Comparison of ENCODE assay signal across 13 cellular contexts in genomic region chr17:19397556-19398041, GRCh38. TPM values are rescaled to one million over a fixed set of nuclear protein-coding genes. Genes with fewer than 3 reads are reported as not detected.
DNase-seq lines count a peak whose midpoint lies in the region; ATAC-seq and TF ChIP-seq lines count a peak whose summit lies in the region.
"Had no signal": no experiment of that assay in that cellular context is flagged by ENCODE, and none has a peak within 500 bp of the region (broad histone marks: within the 10 kb centered on the region; RNA-seq: fewer than 3 reads in every experiment).

No MANE protein-coding gene starts in this region.

- peak overlapping the region; percentile 80 for H3K27ac ChIP-seq in PC-9
- peak overlapping the region in 3 of 4 donors; percentile 48 to 65 (median 65) for H3K27ac ChIP-seq in gastroesophageal sphincter
- no peak overlapping the region for H3K27ac ChIP-seq in neural progenitor cell

- no peaks in the 10 kb centered on the region for H3K36me3 Mint-ChIP-seq in neural progenitor cell

- H3K9me3 Mint-ChIP-seq in neural progenitor cell = no peaks in the 10 kb centered on the region
- H3K9me3 Mint-ChIP-seq: naive thymus-derived CD4-positive, alpha-beta T cell had no signal

- H3K9me2 ChIP-seq in PC-9 (ENCODE audit: insufficient read depth) = no peaks in the 10 kb centered on the region

- H3K27me3 Mint-ChIP-seq in neural progenitor cell (ENCODE audit: insufficient read depth, low read depth) = no peaks in the 10 kb centered on the region

- CTCF ChIA-PET in PC-9 (lab: Charles Lee) = no interaction called here

- no peak overlapping the region for H3K9ac ChIP-seq in neural progenitor cell

- TF ChIP-seq CTCF in GM10266 (IDR thresholded peaks at IDR 0.05; ENCODE audit: control insufficient read depth, insufficient read depth, low read depth, missing control alignments) (peak; percentile 48), PC-9 (conservative IDR thresholded peaks at IDR 0.05) (no peak), gastroesophageal sphincter (IDR thresholded peaks at IDR 0.05) (peak in 1 of 4 experiments; percentile 6), neural progenitor cell (IDR thresholded peaks at IDR 0.05) (peak; percentile 40)

- H3K4me2 ChIP-seq in PC-9 (peak overlapping the region; percentile 29), neural progenitor cell (peak overlapping the region; percentile 25)

- H3F3A ChIP-seq in PC-9 (ENCODE audit: insufficient read depth, low read depth) = peaks cover 20% of the 10 kb centered on the region
- no peaks in the 10 kb centered on the region for H3F3A ChIP-seq in neural progenitor cell (ENCODE audit: low read depth)

- ATAC-seq in gastroesophageal sphincter (no peak), HG03159 (IDR thresholded peaks at IDR 0.05; ENCODE audit: unreplicated experiment) (no peak), GM18867 (IDR thresholded peaks at IDR 0.05; ENCODE audit: unreplicated experiment) (no peak)

- H3K4me1 ChIP-seq in PC-9 (replicated peaks; ENCODE audit: insufficient read depth) = peaks cover 22% of the 10 kb centered on the region
- peaks cover 0 to 51% (median 24%) of the 10 kb centered on the region in 3 donors for H3K4me1 ChIP-seq in gastroesophageal sphincter
- H3K4me1 ChIP-seq in neural progenitor cell = peaks cover 10% of the 10 kb centered on the region

- H2AFZ ChIP-seq in PC-9 (no peak overlapping the region), neural progenitor cell (replicated peaks) (no peak overlapping the region)

- H3K27me3 ChIP-seq in PC-9 (ENCODE audit: insufficient read depth, low read depth) (no peaks in the 10 kb centered on the region), gastroesophageal sphincter (no peaks in the 10 kb centered on the region), neural progenitor cell (no peaks in the 10 kb centered on the region)

- no CpG with 5 or more reads among the region's 6 CpGs for WGBS in gastroesophageal sphincter (ENCODE audit: low coverage in 1 of 2), 2 donors

- no peak for TF ChIP-seq EP300 in gastroesophageal sphincter (IDR thresholded peaks at IDR 0.05)

- H3K4me3 Mint-ChIP-seq in neural progenitor cell = no peak overlapping the region
- H3K4me3 Mint-ChIP-seq: naive thymus-derived CD4-positive, alpha-beta T cell had no signal

- BruUV-seq in PC-9 (replicated peaks; lab: Mats Ljungman, UMichigan) = no TSS peak

- H3K4me1 Mint-ChIP-seq in neural progenitor cell = no peaks in the 10 kb centered on the region

- no peak for DNase-seq in GM10266 (ENCODE audit: extremely low spot score)
- DNase-seq in PC-9 = peak in 1 of 2 experiments; percentile 41
- DNase-seq in neural progenitor cell (ENCODE audit: low spot score) = peak; percentile 28
- no peak for DNase-seq in GF-D8 (lab: John Stamatoyannopoulos, UW)
- no peak for DNase-seq in OCI-M2 (lab: John Stamatoyannopoulos, UW; ENCODE audit: unreplicated experiment)
- DNase-seq: activated CD8-positive, alpha-beta memory T cell treated with anti-CD3 and anti-CD28 coated beads, Interleukin-2, amount 50 U/mL, for 4 hours; caudate nucleus; naive thymus-derived CD4-positive, alpha-beta T cell had no signal

- POLR2A ChIA-PET in PC-9 (lab: Charles Lee; ENCODE audit: unreplicated experiment) = interaction anchor here (0.7 to 0.9 kb wide), 2 partner anchors 9 to 20 kb away, joined by 4 to 11 read pairs; partner anchors contain the start of gene MAPK7

- H3K9me3 ChIP-seq in PC-9 (ENCODE audit: insufficient read depth, low read depth) = no peaks in the 10 kb centered on the region
- H3K9me3 ChIP-seq in gastroesophageal sphincter = no peaks in the 10 kb centered on the region
- no peaks in the 10 kb centered on the region for H3K9me3 ChIP-seq in neural progenitor cell (ENCODE audit: low read depth)

- H3K79me2 ChIP-seq in PC-9 (ENCODE audit: low read depth) (no peaks in the 10 kb centered on the region), neural progenitor cell (ENCODE audit: low read depth) (no peaks in the 10 kb centered on the region)

- H4K20me1 ChIP-seq in PC-9 (ENCODE audit: insufficient read depth) (no peaks in the 10 kb centered on the region), neural progenitor cell (ENCODE audit: low read depth) (no peaks in the 10 kb centered on the region)

- intact Hi-C loops in PC-9 (cut with micrococcal nuclease; ENCODE audit: unreplicated experiment) = no loop called here

- TF ChIP-seq POLR2A in gastroesophageal sphincter (IDR thresholded peaks at IDR 0.05) = no peak

- H3K4me3 ChIP-seq in PC-9 (no peak overlapping the region), gastroesophageal sphincter (no peak overlapping the region), neural progenitor cell (no peak overlapping the region)

- no peak overlapping the region for H3K27ac Mint-ChIP-seq in neural progenitor cell
- H3K27ac Mint-ChIP-seq: naive thymus-derived CD4-positive, alpha-beta T cell had no signal

- no peaks in the 10 kb centered on the region for H3K36me3 ChIP-seq in PC-9 (ENCODE audit: low read depth)
- H3K36me3 ChIP-seq in gastroesophageal sphincter = no peaks in the 10 kb centered on the region
- H3K36me3 ChIP-seq in neural progenitor cell = no peaks in the 10 kb centered on the region

RNA-seq across cellular contexts. Expression of gene MFAP4, which starts 10.6 kb away (rescaled TPM):
- total RNA-seq in PC-9 (2021) = not detected in 2 replicates
- total RNA-seq in gastroesophageal sphincter = 100 to 1,000 TPM in 3 of 4 donors, 10 to 100 TPM in 1; 89.3 to 282 (median 165) TPM
- 0.22 TPM in 1 of 2 replicates, not detected in the other for total RNA-seq in neural progenitor cell (ENCODE audit: low replicate concordance)
- total RNA-seq: G401; glomerular endothelial cell; naive thymus-derived CD4-positive, alpha-beta T cell had no signal

RNA-seq across cellular contexts. Expression of gene RNF112, which starts 13.4 kb away (rescaled TPM):
- total RNA-seq in PC-9 (2021) (2.0 and 2.3 TPM in 2 replicates), gastroesophageal sphincter (1 to 10 TPM; 1.4 to 7.6 (median 2.6) TPM), neural progenitor cell (ENCODE audit: low replicate concordance) (0.86 and 1.8 TPM in 2 replicates)
- total RNA-seq: G401 had no signal

RNA-seq across cellular contexts. Expression of gene MAPK7, which starts 19.3 kb away (rescaled TPM):
- total RNA-seq in PC-9 (2021) (23.3 and 39.6 TPM in 2 replicates), gastroesophageal sphincter (10 to 100 TPM; 11.7 to 43.0 (median 28.0) TPM), neural progenitor cell (ENCODE audit: low replicate concordance) (12.2 and 20.7 TPM in 2 replicates)

RNA-seq across cellular contexts. Expression of gene B9D1, which starts 35.1 kb away (rescaled TPM):
- total RNA-seq in PC-9 (2021) = 40.2 and 58.7 TPM in 2 replicates
- 10 to 100 TPM; 10.5 to 30.2 (median 16.2) TPM for total RNA-seq in gastroesophageal sphincter
- 15.1 and 43.0 TPM in 2 replicates for total RNA-seq in neural progenitor cell (ENCODE audit: low replicate concordance)

Comparison
In these comparisons a context has a peak if more than half of its experiments do, and no peak if none do; other contexts are left out.
1. RNA of gene MFAP4, which starts 10.6 kb away (total RNA-seq): 89.3 to 282 TPM in gastroesophageal sphincter; not detected in PC-9 and 0.22 TPM in neural progenitor cell; every median in the first group is over 10 times any median in the second.